In the genomic region with DNA sequence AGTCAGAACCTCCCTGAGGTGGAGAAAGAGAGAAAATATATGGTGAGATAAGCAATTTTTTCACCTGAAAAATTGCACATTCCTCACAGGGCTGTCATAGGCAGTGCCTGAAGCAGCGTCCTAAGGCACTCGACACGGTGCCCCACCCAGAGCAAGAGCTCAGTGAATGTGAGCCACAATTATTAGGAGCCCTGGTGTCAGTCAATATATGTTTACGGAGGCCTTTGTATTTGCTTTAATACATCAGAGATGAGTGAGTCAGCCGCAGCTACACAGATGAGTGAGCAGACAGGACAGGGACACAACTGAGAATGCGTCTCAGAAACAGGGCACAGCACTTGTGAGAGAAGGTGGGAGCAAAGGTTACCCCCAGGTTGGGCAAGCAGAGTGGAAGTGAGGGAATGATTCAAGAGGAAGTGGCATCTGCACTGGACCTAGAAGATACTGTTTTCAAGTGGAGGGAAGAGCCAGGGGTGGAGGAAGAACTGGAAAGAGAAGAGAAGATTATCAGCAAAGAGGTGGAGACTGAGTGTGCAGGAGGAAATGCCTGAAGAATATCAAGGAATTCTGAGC, we compare ENCODE assay signal across 9 cellular contexts. TPM values are rescaled to one million over a fixed set of nuclear protein-coding genes. Genes with fewer than 3 reads are reported as not detected.
DNase-seq lines count a peak whose midpoint lies in the region; ATAC-seq and TF ChIP-seq lines count a peak whose summit lies in the region.
"Had no signal": no experiment of that assay in that cellular context is flagged by ENCODE, and none has a peak within 500 bp of the region (broad histone marks: within the 10 kb centered on the region; RNA-seq: fewer than 3 reads in every experiment).

No MANE protein-coding gene starts in this region.

- in situ Hi-C loops in brain microvascular endothelial cell (cut with HindIII; ENCODE audit: low pct_ligation_motif_present, low sequenced_read_pairs): no loop called here

- no peaks in the 10 kb centered on the region for H3K36me3 Mint-ChIP-seq in activated CD4-positive, alpha-beta memory T cell treated with anti-CD3 and anti-CD28 coated beads for 36 hours
- no peaks in the 10 kb centered on the region for H3K36me3 Mint-ChIP-seq in activated CD4-positive, alpha-beta memory T cell treated with anti-CD3 and anti-CD28 coated beads, Interleukin-2, amount 10 ng/mL, durations not matched to agents 7 days and 5 days (ENCODE audit: low read depth)

- peaks cover 4% of the 10 kb centered on the region for H3K79me2 ChIP-seq in parathyroid adenoma

- peak overlapping the region; percentile 87 for H2AFZ ChIP-seq in parathyroid adenoma

- H3K4me2 ChIP-seq in parathyroid adenoma (ENCODE audit: low read length): no peak overlapping the region

- peak overlapping the region; percentile 49 for H3K27ac Mint-ChIP-seq in activated CD4-positive, alpha-beta memory T cell treated with anti-CD3 and anti-CD28 coated beads for 36 hours
- H3K27ac Mint-ChIP-seq in activated CD4-positive, alpha-beta memory T cell treated with anti-CD3 and anti-CD28 coated beads, Interleukin-2, amount 10 ng/mL, durations not matched to agents 7 days and 5 days: no peak overlapping the region

- H3K36me3 ChIP-seq in brain microvascular endothelial cell (replicated peaks) (no peaks in the 10 kb centered on the region), parathyroid adenoma (ENCODE audit: control insufficient read depth, insufficient read depth, low read length) (no peaks in the 10 kb centered on the region)
- H3K36me3 ChIP-seq: BE2C had no signal

- intact Hi-C loops in activated CD4-positive, alpha-beta memory T cell treated with anti-CD3 and anti-CD28 coated beads for 36 hours (cut with micrococcal nuclease): loop anchor here (10.0 kb wide), 1 partner anchor 664 kb away; the partner anchor contains the start of gene METTL13

- peaks cover 16% of the 10 kb centered on the region for H3K4me1 ChIP-seq in parathyroid adenoma

- no peak overlapping the region for H3K27ac ChIP-seq in brain microvascular endothelial cell
- no peak overlapping the region for H3K27ac ChIP-seq in parathyroid adenoma

- no peak for ATAC-seq in HG02840 (IDR thresholded peaks at IDR 0.05; ENCODE audit: low FRiP score, unreplicated experiment)

- CTCF ChIA-PET in activated CD4-positive, alpha-beta memory T cell treated with anti-CD3 and anti-CD28 coated beads for 36 hours (lab: Charles Lee): interaction anchor here (0.6 to 4.4 kb wide), 4 partner anchors 271 to 293 kb away, joined by 3 to 36 read pairs (median 12); no protein-coding TSS in a partner anchor
- CTCF ChIA-PET in activated CD4-positive, alpha-beta memory T cell treated with anti-CD3 and anti-CD28 coated beads, Interleukin-2, amount 10 ng/mL, durations not matched to agents 7 days and 5 days (lab: Charles Lee): interaction anchor here (2.3 to 3.7 kb wide), 3 partner anchors 271 to 279 kb away, joined by 7 to 15 read pairs (median 13); no protein-coding TSS in a partner anchor

- H3K4me3 ChIP-seq in brain microvascular endothelial cell (ENCODE audit: low read depth, low read length) (no peak overlapping the region), parathyroid adenoma (ENCODE audit: low read depth, low read length) (no peak overlapping the region)

- H3K27me3 ChIP-seq in brain microvascular endothelial cell (replicated peaks) (no peaks in the 10 kb centered on the region), parathyroid adenoma (ENCODE audit: control insufficient read depth, insufficient read depth, low read length) (no peaks in the 10 kb centered on the region)
- H3K27me3 ChIP-seq: BE2C had no signal

- H3K4me1 Mint-ChIP-seq in activated CD4-positive, alpha-beta memory T cell treated with anti-CD3 and anti-CD28 coated beads for 36 hours (ENCODE audit: low read depth): peaks cover 36% of the 10 kb centered on the region
- H3K4me1 Mint-ChIP-seq in activated CD4-positive, alpha-beta memory T cell treated with anti-CD3 and anti-CD28 coated beads, Interleukin-2, amount 10 ng/mL, durations not matched to agents 7 days and 5 days: peaks cover 36% of the 10 kb centered on the region

- TF ChIP-seq CTCF in brain microvascular endothelial cell (IDR thresholded peaks at IDR 0.05; ENCODE audit: low read depth, low read length, missing control alignments) (no peak), parathyroid adenoma (IDR thresholded peaks at IDR 0.05) (no peak)

- H3K9ac ChIP-seq in parathyroid adenoma: no peak overlapping the region

- peak; percentile 48 for DNase-seq in activated CD4-positive, alpha-beta memory T cell treated with anti-CD3 and anti-CD28 coated beads for 36 hours
- no peak for DNase-seq in activated CD4-positive, alpha-beta memory T cell treated with anti-CD3 and anti-CD28 coated beads, Interleukin-2, amount 10 ng/mL, durations not matched to agents 7 days and 5 days
- DNase-seq in NCI-H146 treated with DMSO at 0.1 percent for 48 hours (lab: John Stamatoyannopoulos, UW; ENCODE audit: unreplicated experiment): peak; percentile 31
- peak; percentile 42 for DNase-seq in brain microvascular endothelial cell
- DNase-seq in 8988T: no peak
- DNase-seq in NCI-H446 (lab: John Stamatoyannopoulos, UW): no peak

- H3K9me3 Mint-ChIP-seq in activated CD4-positive, alpha-beta memory T cell treated with anti-CD3 and anti-CD28 coated beads for 36 hours: no peaks in the 10 kb centered on the region
- H3K9me3 Mint-ChIP-seq in activated CD4-positive, alpha-beta memory T cell treated with anti-CD3 and anti-CD28 coated beads, Interleukin-2, amount 10 ng/mL, durations not matched to agents 7 days and 5 days: no peaks in the 10 kb centered on the region

- POLR2A ChIA-PET in activated CD4-positive, alpha-beta memory T cell treated with anti-CD3 and anti-CD28 coated beads for 36 hours (lab: Charles Lee): no interaction called here
- POLR2A ChIA-PET in activated CD4-positive, alpha-beta memory T cell treated with anti-CD3 and anti-CD28 coated beads, Interleukin-2, amount 10 ng/mL, durations not matched to agents 7 days and 5 days (lab: Charles Lee): no interaction called here

- H3K4me3 Mint-ChIP-seq in activated CD4-positive, alpha-beta memory T cell treated with anti-CD3 and anti-CD28 coated beads for 36 hours: no peak overlapping the region
- H3K4me3 Mint-ChIP-seq in activated CD4-positive, alpha-beta memory T cell treated with anti-CD3 and anti-CD28 coated beads, Interleukin-2, amount 10 ng/mL, durations not matched to agents 7 days and 5 days: no peak overlapping the region

- H3K9me3 ChIP-seq in parathyroid adenoma (ENCODE audit: control insufficient read depth, low read length): no peaks in the 10 kb centered on the region
- H3K9me3 ChIP-seq: BE2C had no signal

- H3K27me3 Mint-ChIP-seq in activated CD4-positive, alpha-beta memory T cell treated with anti-CD3 and anti-CD28 coated beads for 36 hours: no peaks in the 10 kb centered on the region
- H3K27me3 Mint-ChIP-seq in activated CD4-positive, alpha-beta memory T cell treated with anti-CD3 and anti-CD28 coated beads, Interleukin-2, amount 10 ng/mL, durations not matched to agents 7 days and 5 days: no peaks in the 10 kb centered on the region

RNA-seq across cellular contexts. Expression of gene PIGC, which starts 5.2 kb away (rescaled TPM):
- total RNA-seq in activated CD4-positive, alpha-beta memory T cell treated with anti-CD3 and anti-CD28 coated beads for 36 hours: 10 to 100 TPM; 16.6 to 17.4 TPM
- total RNA-seq in activated CD4-positive, alpha-beta memory T cell treated with anti-CD3 and anti-CD28 coated beads, Interleukin-2, amount 10 ng/mL, durations not matched to agents 7 days and 5 days: 10 to 100 TPM; 24.5 to 26.2 TPM

RNA-seq across cellular contexts. Expression of gene C1orf105, which starts 28.6 kb away (rescaled TPM):
- total RNA-seq in activated CD4-positive, alpha-beta memory T cell treated with anti-CD3 and anti-CD28 coated beads for 36 hours: not detected
- not detected for total RNA-seq in activated CD4-positive, alpha-beta memory T cell treated with anti-CD3 and anti-CD28 coated beads, Interleukin-2, amount 10 ng/mL, durations not matched to agents 7 days and 5 days

Comparison
In these comparisons a context has a peak if more than half of its experiments do, and no peak if none do; other contexts are left out.
1. DNase-seq: peak in activated CD4-positive, alpha-beta memory T cell treated with anti-CD3 and anti-CD28 coated beads for 36 hours (single experiment), NCI-H146 treated with DMSO at 0.1 percent for 48 hours (single experiment) and brain microvascular endothelial cell (single experiment); none in activated CD4-positive, alpha-beta memory T cell treated with anti-CD3 and anti-CD28 coated beads, Interleukin-2, amount 10 ng/mL, durations not matched to agents 7 days and 5 days (single experiment), 8988T (single experiment) and NCI-H446 (0 of 2).